Comparison of ENCODE assay signal across 1 cellular context in the genomic region with DNA sequence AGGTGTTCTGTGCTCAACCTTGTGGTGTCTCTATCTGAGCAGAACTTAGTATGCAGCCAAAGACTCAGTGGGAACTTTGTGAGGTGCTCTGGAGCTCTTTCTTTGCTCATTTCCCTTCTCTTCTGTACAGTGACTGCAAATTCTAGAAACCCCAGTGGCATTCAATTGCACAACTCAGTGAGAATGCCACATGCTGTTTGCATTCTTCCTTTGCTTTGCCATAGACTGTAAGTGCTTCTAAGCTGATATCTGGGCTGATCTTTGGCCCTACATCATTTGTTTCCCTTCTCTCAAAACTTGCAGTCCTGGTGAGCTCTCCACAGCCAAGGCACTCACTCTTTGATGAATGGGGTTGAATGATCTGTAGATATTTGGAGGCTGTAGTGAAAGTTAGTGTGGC.
TF ChIP-seq lines count a peak whose summit lies in the region.

No MANE protein-coding gene starts in this region.

TF ChIP-seq in HepG2, 621 proteins besides CTCF, POLR2A, EP300 and RAD21 (continued from another document and continues in another):
- TF ChIP-seq, protein P1, sequence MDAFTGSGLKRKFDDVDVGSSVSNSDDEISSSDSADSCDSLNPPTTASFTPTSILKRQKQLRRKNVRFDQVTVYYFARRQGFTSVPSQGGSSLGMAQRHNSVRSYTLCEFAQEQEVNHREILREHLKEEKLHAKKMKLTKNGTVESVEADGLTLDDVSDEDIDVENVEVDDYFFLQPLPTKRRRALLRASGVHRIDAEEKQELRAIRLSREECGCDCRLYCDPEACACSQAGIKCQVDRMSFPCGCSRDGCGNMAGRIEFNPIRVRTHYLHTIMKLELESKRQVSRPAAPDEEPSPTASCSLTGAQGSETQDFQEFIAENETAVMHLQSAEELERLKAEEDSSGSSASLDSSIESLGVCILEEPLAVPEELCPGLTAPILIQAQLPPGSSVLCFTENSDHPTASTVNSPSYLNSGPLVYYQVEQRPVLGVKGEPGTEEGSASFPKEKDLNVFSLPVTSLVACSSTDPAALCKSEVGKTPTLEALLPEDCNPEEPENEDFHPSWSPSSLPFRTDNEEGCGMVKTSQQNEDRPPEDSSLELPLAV (CRISPR knock-in tag; conservative IDR thresholded peaks at IDR 0.05; ENCODE audit: low read depth): no peak
- TF ChIP-seq HOXA9 (CRISPR knock-in tag; IDR thresholded peaks at IDR 0.05; ENCODE audit: borderline replicate concordance) (no peak), NCOA2 (CRISPR knock-in tag; IDR thresholded peaks at IDR 0.05) (no peak), ZNF747 (CRISPR knock-in tag; IDR thresholded peaks at IDR 0.05; ENCODE audit: borderline replicate concordance) (no peak), AGO1 (IDR thresholded peaks at IDR 0.05; ENCODE audit: low read depth, low read length, poor library complexity, severe bottlenecking) (no peak), ELF1 (CRISPR knock-in tag; IDR thresholded peaks at IDR 0.05) (no peak), ZBTB8A (CRISPR knock-in tag; IDR thresholded peaks at IDR 0.05; ENCODE audit: borderline replicate concordance, low read depth) (no peak), ZKSCAN5 (CRISPR knock-in tag; IDR thresholded peaks at IDR 0.05) (no peak), NFKBIZ (CRISPR knock-in tag; IDR thresholded peaks at IDR 0.05) (no peak), ZKSCAN1 (IDR thresholded peaks at IDR 0.05; ENCODE audit: low read length) (no peak), CREB1 (IDR thresholded peaks at IDR 0.05) (no peak), CREB1 (CRISPR knock-in tag; IDR thresholded peaks at IDR 0.05) (no peak), PHF8 (CRISPR knock-in tag; IDR thresholded peaks at IDR 0.05) (no peak), ZNF670 (CRISPR knock-in tag; IDR thresholded peaks at IDR 0.05; ENCODE audit: borderline replicate concordance) (no peak), ZNF780A (CRISPR knock-in tag; IDR thresholded peaks at IDR 0.05) (no peak), YEATS2 (CRISPR knock-in tag; IDR thresholded peaks at IDR 0.05; ENCODE audit: borderline replicate concordance) (0 out of 2 replicates have a peak, but pooled peaks have one; percentile 24), ZNF225 (CRISPR knock-in tag; IDR thresholded peaks at IDR 0.05) (no peak), ZFP36 (IDR thresholded peaks at IDR 0.05; ENCODE audit: borderline replicate concordance, low read depth, low read length, partially characterized antibody) (no peak), SRY (CRISPR knock-in tag; IDR thresholded peaks at IDR 0.05) (no peak), ZNF282 (IDR thresholded peaks at IDR 0.05; ENCODE audit: partially characterized antibody) (no peak), ZNF10 (CRISPR knock-in tag; IDR thresholded peaks at IDR 0.05; ENCODE audit: borderline replicate concordance, low read depth) (no peak), TEAD3 (CRISPR knock-in tag; optimal IDR thresholded peaks at IDR 0.05; ENCODE audit: borderline replicate concordance) (peak; percentile 86), ZFP37 (CRISPR knock-in tag; IDR thresholded peaks at IDR 0.05; ENCODE audit: borderline replicate concordance) (no peak), PITX1 (CRISPR knock-in tag; IDR thresholded peaks at IDR 0.05) (no peak), NR2F2 (IDR thresholded peaks at IDR 0.05; ENCODE audit: borderline replicate concordance, low read depth) (no peak), ZMYM3 (CRISPR knock-in tag; IDR thresholded peaks at IDR 0.05) (no peak), RARA (CRISPR knock-in tag; IDR thresholded peaks at IDR 0.05) (0 out of 2 replicates have a peak, but pooled peaks have one; percentile 22), HNF4G (IDR thresholded peaks at IDR 0.05; ENCODE audit: borderline replicate concordance, low read depth, low read length) (peak; percentile 36; the same call in 1 of the 2 replicates), HNF4G (CRISPR knock-in tag; IDR thresholded peaks at IDR 0.05; ENCODE audit: borderline replicate concordance, low read depth) (no peak)
- TF ChIP-seq, protein P2, sequence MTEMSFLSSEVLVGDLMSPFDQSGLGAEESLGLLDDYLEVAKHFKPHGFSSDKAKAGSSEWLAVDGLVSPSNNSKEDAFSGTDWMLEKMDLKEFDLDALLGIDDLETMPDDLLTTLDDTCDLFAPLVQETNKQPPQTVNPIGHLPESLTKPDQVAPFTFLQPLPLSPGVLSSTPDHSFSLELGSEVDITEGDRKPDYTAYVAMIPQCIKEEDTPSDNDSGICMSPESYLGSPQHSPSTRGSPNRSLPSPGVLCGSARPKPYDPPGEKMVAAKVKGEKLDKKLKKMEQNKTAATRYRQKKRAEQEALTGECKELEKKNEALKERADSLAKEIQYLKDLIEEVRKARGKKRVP (CRISPR knock-in tag; IDR thresholded peaks at IDR 0.05): no peak
- TF ChIP-seq, protein P3, sequence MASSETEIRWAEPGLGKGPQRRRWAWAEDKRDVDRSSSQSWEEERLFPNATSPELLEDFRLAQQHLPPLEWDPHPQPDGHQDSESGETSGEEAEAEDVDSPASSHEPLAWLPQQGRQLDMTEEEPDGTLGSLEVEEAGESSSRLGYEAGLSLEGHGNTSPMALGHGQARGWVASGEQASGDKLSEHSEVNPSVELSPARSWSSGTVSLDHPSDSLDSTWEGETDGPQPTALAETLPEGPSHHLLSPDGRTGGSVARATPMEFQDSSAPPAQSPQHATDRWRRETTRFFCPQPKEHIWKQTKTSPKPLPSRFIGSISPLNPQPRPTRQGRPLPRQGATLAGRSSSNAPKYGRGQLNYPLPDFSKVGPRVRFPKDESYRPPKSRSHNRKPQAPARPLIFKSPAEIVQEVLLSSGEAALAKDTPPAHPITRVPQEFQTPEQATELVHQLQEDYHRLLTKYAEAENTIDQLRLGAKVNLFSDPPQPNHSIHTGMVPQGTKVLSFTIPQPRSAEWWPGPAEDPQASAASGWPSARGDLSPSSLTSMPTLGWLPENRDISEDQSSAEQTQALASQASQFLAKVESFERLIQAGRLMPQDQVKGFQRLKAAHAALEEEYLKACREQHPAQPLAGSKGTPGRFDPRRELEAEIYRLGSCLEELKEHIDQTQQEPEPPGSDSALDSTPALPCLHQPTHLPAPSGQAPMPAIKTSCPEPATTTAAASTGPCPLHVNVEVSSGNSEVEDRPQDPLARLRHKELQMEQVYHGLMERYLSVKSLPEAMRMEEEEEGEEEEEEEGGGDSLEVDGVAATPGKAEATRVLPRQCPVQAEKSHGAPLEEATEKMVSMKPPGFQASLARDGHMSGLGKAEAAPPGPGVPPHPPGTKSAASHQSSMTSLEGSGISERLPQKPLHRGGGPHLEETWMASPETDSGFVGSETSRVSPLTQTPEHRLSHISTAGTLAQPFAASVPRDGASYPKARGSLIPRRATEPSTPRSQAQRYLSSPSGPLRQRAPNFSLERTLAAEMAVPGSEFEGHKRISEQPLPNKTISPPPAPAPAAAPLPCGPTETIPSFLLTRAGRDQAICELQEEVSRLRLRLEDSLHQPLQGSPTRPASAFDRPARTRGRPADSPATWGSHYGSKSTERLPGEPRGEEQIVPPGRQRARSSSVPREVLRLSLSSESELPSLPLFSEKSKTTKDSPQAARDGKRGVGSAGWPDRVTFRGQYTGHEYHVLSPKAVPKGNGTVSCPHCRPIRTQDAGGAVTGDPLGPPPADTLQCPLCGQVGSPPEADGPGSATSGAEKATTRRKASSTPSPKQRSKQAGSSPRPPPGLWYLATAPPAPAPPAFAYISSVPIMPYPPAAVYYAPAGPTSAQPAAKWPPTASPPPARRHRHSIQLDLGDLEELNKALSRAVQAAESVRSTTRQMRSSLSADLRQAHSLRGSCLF (CRISPR knock-in tag; IDR thresholded peaks at IDR 0.05; ENCODE audit: borderline replicate concordance): no peak
- TF ChIP-seq, protein P4, sequence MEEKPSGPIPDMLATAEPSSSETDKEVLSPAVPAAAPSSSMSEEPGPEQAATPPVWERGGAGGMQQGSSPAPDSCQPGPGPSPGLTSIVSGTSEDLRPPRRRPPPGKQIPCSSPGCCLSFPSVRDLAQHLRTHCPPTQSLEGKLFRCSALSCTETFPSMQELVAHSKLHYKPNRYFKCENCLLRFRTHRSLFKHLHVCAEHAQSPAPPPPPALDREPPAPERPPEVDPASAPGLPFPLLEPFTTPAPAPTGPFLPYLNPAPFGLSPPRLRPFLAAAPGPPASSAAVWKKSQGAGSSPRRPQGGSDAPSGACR (CRISPR knock-in tag; IDR thresholded peaks at IDR 0.05): no peak
- TF ChIP-seq, protein P5, sequence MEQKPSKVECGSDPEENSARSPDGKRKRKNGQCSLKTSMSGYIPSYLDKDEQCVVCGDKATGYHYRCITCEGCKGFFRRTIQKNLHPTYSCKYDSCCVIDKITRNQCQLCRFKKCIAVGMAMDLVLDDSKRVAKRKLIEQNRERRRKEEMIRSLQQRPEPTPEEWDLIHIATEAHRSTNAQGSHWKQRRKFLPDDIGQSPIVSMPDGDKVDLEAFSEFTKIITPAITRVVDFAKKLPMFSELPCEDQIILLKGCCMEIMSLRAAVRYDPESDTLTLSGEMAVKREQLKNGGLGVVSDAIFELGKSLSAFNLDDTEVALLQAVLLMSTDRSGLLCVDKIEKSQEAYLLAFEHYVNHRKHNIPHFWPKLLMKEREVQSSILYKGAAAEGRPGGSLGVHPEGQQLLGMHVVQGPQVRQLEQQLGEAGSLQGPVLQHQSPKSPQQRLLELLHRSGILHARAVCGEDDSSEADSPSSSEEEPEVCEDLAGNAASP (CRISPR knock-in tag; IDR thresholded peaks at IDR 0.05; ENCODE audit: borderline replicate concordance): no peak
- TF ChIP-seq, protein P6, sequence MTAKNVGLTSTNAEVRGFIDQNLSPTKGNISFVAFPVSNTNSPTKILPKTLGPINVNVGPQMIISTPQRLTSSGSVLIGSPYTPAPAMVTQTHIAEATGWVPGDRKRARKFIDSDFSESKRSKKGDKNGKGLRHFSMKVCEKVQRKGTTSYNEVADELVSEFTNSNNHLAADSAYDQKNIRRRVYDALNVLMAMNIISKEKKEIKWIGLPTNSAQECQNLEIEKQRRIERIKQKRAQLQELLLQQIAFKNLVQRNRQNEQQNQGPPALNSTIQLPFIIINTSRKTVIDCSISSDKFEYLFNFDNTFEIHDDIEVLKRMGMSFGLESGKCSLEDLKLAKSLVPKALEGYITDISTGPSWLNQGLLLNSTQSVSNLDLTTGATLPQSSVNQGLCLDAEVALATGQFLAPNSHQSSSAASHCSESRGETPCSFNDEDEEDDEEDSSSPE (CRISPR knock-in tag; IDR thresholded peaks at IDR 0.05): peak; percentile 62
- TF ChIP-seq, protein P7, sequence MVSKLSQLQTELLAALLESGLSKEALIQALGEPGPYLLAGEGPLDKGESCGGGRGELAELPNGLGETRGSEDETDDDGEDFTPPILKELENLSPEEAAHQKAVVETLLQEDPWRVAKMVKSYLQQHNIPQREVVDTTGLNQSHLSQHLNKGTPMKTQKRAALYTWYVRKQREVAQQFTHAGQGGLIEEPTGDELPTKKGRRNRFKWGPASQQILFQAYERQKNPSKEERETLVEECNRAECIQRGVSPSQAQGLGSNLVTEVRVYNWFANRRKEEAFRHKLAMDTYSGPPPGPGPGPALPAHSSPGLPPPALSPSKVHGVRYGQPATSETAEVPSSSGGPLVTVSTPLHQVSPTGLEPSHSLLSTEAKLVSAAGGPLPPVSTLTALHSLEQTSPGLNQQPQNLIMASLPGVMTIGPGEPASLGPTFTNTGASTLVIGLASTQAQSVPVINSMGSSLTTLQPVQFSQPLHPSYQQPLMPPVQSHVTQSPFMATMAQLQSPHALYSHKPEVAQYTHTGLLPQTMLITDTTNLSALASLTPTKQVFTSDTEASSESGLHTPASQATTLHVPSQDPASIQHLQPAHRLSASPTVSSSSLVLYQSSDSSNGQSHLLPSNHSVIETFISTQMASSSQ (IDR thresholded peaks at IDR 0.05; ENCODE audit: low read depth): no peak
- TF ChIP-seq, protein P7 (CRISPR knock-in tag; IDR thresholded peaks at IDR 0.05; ENCODE audit: borderline replicate concordance): no peak
- TF ChIP-seq, protein P8, sequence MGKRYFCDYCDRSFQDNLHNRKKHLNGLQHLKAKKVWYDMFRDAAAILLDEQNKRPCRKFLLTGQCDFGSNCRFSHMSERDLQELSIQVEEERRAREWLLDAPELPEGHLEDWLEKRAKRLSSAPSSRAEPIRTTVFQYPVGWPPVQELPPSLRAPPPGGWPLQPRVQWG (CRISPR knock-in tag; IDR thresholded peaks at IDR 0.05; ENCODE audit: borderline replicate concordance, low read depth): no peak
- TF ChIP-seq, protein P9, sequence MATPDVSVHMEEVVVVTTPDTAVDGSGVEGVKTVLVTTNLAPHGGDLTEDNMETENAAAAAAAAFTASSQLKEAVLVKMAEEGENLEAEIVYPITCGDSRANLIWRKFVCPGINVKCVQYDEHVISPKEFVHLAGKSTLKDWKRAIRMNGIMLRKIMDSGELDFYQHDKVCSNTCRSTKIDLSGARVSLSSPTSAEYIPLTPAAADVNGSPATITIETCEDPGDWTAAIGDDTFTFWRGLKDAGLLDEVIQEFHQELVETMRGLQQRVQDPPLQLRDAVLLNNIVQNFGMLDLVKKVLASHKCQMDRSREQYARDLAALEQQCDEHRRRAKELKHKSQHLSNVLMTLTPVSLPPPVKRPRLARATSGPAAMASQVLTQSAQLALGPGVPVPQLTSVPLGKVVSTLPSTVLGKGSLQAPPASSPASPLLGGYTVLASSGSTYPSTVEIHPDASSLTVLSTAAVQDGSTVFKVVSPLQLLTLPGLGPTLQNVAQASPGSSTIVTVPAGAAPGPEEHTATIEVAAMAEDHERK (CRISPR knock-in tag; IDR thresholded peaks at IDR 0.05; ENCODE audit: low read depth): no peak
- TF ChIP-seq, protein P10, sequence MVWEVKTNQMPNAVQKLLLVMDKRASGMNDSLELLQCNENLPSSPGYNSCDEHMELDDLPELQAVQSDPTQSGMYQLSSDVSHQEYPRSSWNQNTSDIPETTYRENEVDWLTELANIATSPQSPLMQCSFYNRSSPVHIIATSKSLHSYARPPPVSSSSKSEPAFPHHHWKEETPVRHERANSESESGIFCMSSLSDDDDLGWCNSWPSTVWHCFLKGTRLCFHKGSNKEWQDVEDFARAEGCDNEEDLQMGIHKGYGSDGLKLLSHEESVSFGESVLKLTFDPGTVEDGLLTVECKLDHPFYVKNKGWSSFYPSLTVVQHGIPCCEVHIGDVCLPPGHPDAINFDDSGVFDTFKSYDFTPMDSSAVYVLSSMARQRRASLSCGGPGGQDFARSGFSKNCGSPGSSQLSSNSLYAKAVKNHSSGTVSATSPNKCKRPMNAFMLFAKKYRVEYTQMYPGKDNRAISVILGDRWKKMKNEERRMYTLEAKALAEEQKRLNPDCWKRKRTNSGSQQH (CRISPR knock-in tag; IDR thresholded peaks at IDR 0.05; ENCODE audit: low read depth): no peak
- TF ChIP-seq, protein P11, sequence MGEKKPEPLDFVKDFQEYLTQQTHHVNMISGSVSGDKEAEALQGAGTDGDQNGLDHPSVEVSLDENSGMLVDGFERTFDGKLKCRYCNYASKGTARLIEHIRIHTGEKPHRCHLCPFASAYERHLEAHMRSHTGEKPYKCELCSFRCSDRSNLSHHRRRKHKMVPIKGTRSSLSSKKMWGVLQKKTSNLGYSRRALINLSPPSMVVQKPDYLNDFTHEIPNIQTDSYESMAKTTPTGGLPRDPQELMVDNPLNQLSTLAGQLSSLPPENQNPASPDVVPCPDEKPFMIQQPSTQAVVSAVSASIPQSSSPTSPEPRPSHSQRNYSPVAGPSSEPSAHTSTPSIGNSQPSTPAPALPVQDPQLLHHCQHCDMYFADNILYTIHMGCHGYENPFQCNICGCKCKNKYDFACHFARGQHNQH (CRISPR knock-in tag; IDR thresholded peaks at IDR 0.05): peak; percentile 29; the same call in 1 of the 2 replicates
